13 cellular contexts compared by ENCODE assay signal in the genomic region with DNA sequence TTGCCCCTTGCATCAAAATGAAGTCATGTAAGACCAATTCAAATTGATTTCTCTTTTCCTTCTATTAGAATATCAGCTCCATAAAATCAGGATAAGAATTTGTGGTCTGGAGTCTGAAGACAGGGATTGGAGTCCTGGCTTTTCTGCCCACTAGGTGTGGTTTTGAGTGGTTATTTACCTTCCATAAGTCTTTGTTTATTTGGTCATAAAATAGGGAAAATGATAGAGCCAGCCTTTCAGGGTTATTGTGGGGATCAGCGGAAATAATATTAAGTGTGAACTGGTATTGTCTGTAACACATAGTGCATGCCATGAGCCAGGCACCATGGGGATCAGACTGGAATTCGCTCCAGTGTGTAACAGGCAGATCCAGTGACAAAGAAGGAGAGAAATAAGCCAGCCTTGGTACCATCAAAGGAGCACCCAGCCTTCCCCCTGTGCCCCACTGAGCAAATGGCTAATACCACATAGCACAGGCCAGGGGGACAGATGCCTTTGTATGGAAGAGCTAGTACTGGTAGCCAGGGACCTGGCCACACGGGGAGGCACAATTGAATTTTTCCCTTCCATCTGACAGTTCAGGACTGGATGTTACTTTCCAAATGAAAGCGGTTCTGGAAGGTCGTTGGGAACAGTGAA.
A peak's percentile ranks its signal among the peaks of the same experiment; 100 is the strongest.
DNase-seq lines count a peak whose midpoint lies in the region; ATAC-seq, FAIRE-seq and TF ChIP-seq lines count a peak whose summit lies in the region.
"Had no signal": no experiment of that assay in that cellular context is flagged by ENCODE, and none has a peak within 500 bp of the region (broad histone marks: within the 10 kb centered on the region; RNA-seq: fewer than 3 reads in every experiment).

No MANE protein-coding gene starts in this region.

- H2AFZ ChIP-seq in HCT116 (ENCODE audit: low read depth, low read length, poor library complexity, severe bottlenecking) = no peak overlapping the region

- intact Hi-C loops in HCT116 (cut with micrococcal nuclease) = no loop called here

- TF ChIP-seq POLR2A in HCT116 (IDR thresholded peaks at IDR 0.05; ENCODE audit: borderline replicate concordance, extremely low read depth, insufficient read depth, insufficient read length) (no peak), H54 (IDR thresholded peaks at IDR 0.05; ENCODE audit: low read depth, low read length) (no peak)

- DNase-seq in HCT116 (ENCODE audit: low read depth, low spot score) = no peak
- DNase-seq in astrocyte of the hippocampus (ENCODE audit: low read depth, low spot score) = peak; percentile 63
- peak; percentile 30 for DNase-seq in inferior parietal cortex (ENCODE audit: extremely low spot score)
- no peak for DNase-seq in activated gamma-delta T cell (lab: John Stamatoyannopoulos, UW)
- no peak for DNase-seq in H54 (ENCODE audit: insufficient read length, low spot score)
- no peak for DNase-seq in GM19240 (ENCODE audit: insufficient read length, low spot score)
- no peak for DNase-seq in stimulated activated CD4-positive, alpha-beta T cell treated with anti-CD3 and anti-CD28 coated beads, Interleukin-2, amount 100 ng/mL, for 24 hours
- DNase-seq: activated CD8-positive, alpha-beta T cell treated with anti-CD3 and anti-CD28 coated beads for 36 hours; activated naive CD8-positive, alpha-beta T cell treated with anti-CD3 and anti-CD28 coated beads, Interleukin-2, amount 50 U/mL, for 24 hours; NCI-H748 treated with DMSO at 0.1 percent for 48 hours; stimulated activated CD4-positive, alpha-beta T cell treated with anti-CD3 and anti-CD28 coated beads, Interleukin-4, amount 100 ng/mL, for 1 hour had no signal

- H3K4me2 ChIP-seq in HCT116 (ENCODE audit: low read length) = peak overlapping the region; percentile 58

- ATAC-seq in HCT116 = peak; percentile 38
- ATAC-seq: activated CD8-positive, alpha-beta T cell treated with anti-CD3 and anti-CD28 coated beads for 36 hours; activated naive CD8-positive, alpha-beta T cell treated with anti-CD3 and anti-CD28 coated beads, Interleukin-2, amount 50 U/mL, for 24 hours; GM12878 had no signal

- no peak for TF ChIP-seq RAD21 in HCT116 (IDR thresholded peaks at IDR 0.05; ENCODE audit: low read depth)

- H3K79me2 ChIP-seq in HCT116 (ENCODE audit: insufficient read depth, low read length) = no peaks in the 10 kb centered on the region

- no peaks in the 10 kb centered on the region for H3K36me3 ChIP-seq in HCT116 (ENCODE audit: control insufficient read depth in 1 of 2, insufficient read depth in 2 of 2, low read length in 2 of 2)
- H3K36me3 ChIP-seq in skeletal muscle tissue (ENCODE audit: control insufficient read depth in 3 of 3, insufficient read depth in 3 of 3, low read length in 3 of 3) = no peaks in the 10 kb centered on the region

- no peaks in the 10 kb centered on the region for H4K20me1 ChIP-seq in HCT116 (ENCODE audit: insufficient read depth)

- no TSS peak for BruUV-seq in HCT116 (replicated peaks; lab: Mats Ljungman, UMichigan)

- no peaks in the 10 kb centered on the region for H3K9me2 ChIP-seq in HCT116 (ENCODE audit: insufficient read depth)

- POLR2A ChIA-PET in HCT116 (lab: Charles Lee) = no interaction called here

- H3K4me3 ChIP-seq in HCT116 (replicated peaks in 1 of 2; ENCODE audit: low read depth in 1 of 2, low read length in 2 of 2) (no peak overlapping the region), skeletal muscle tissue (ENCODE audit: low read length in 3 of 3) (peak overlapping the region in 1 of 3 donors; percentile 47)
- H3K4me3 ChIP-seq: GM12878 had no signal

- peaks cover 11 to 20% of the 10 kb centered on the region in 2 experiments for H3K4me1 ChIP-seq in HCT116 (ENCODE audit: control insufficient read depth in 1 of 2, insufficient read depth in 2 of 2, low read length in 2 of 2)
- H3K4me1 ChIP-seq in skeletal muscle tissue (ENCODE audit: control insufficient read depth in 3 of 3, insufficient read depth in 3 of 3, low read length in 3 of 3) = peaks cover 46 to 77% (median 64%) of the 10 kb centered on the region in 3 donors

- FAIRE-seq in H54 (lab: Jason Lieb, UNC) = no peak
- FAIRE-seq: GM12878 had no signal

- TF ChIP-seq CTCF in HCT116 (IDR thresholded peaks at IDR 0.05 in 2 of 3, conservative IDR thresholded peaks at IDR 0.05 in 1 of 3; ENCODE audit: borderline replicate concordance in 1 of 3, insufficient read depth in 1 of 3, low read depth in 2 of 3, low read length in 2 of 3) = no peak

- no peak overlapping the region for H3K27ac ChIP-seq in HCT116 (ENCODE audit: low read depth, low read length)
- H3K27ac ChIP-seq in skeletal muscle tissue (ENCODE audit: low read depth, low read length) = peak overlapping the region; percentile 89

- CTCF ChIA-PET in HCT116 (lab: Charles Lee) = no interaction called here

- peaks cover 8% of the 10 kb centered on the region; the same call in 1 of the 2 replicates for H3K27me3 ChIP-seq in HCT116 (ENCODE audit: insufficient read depth, low read length)
- H3K27me3 ChIP-seq in skeletal muscle tissue (ENCODE audit: control insufficient read depth in 3 of 3, insufficient read depth in 3 of 3, low read length in 3 of 3) = no peaks in the 10 kb centered on the region

- RAD21 ChIA-PET in HCT116 (lab: Charles Lee; ENCODE audit: low non-redundant PET in 1 of 2, low total read pairs in 2 of 2, uncharacterized antibody in 2 of 2, unreplicated experiment in 2 of 2) = no interaction called here

- H3K9ac ChIP-seq in HCT116 (ENCODE audit: low read length) = no peak overlapping the region
- H3K9ac ChIP-seq in skeletal muscle tissue (ENCODE audit: low read depth in 1 of 3, low read length in 3 of 3) = peak overlapping the region; percentile 24 to 80 (median 48)

- H3K9me3 ChIP-seq in HCT116 (ENCODE audit: control insufficient read depth in 1 of 2, insufficient read depth in 1 of 2, low read depth in 1 of 2, low read length in 2 of 2) (no peaks in the 10 kb centered on the region), skeletal muscle tissue (ENCODE audit: control insufficient read depth in 3 of 3, low read length in 3 of 3) (no peaks in the 10 kb centered on the region)

TF ChIP-seq in HCT116, 20 proteins besides CTCF, POLR2A, EP300 and RAD21:
- TF ChIP-seq, protein P1, sequence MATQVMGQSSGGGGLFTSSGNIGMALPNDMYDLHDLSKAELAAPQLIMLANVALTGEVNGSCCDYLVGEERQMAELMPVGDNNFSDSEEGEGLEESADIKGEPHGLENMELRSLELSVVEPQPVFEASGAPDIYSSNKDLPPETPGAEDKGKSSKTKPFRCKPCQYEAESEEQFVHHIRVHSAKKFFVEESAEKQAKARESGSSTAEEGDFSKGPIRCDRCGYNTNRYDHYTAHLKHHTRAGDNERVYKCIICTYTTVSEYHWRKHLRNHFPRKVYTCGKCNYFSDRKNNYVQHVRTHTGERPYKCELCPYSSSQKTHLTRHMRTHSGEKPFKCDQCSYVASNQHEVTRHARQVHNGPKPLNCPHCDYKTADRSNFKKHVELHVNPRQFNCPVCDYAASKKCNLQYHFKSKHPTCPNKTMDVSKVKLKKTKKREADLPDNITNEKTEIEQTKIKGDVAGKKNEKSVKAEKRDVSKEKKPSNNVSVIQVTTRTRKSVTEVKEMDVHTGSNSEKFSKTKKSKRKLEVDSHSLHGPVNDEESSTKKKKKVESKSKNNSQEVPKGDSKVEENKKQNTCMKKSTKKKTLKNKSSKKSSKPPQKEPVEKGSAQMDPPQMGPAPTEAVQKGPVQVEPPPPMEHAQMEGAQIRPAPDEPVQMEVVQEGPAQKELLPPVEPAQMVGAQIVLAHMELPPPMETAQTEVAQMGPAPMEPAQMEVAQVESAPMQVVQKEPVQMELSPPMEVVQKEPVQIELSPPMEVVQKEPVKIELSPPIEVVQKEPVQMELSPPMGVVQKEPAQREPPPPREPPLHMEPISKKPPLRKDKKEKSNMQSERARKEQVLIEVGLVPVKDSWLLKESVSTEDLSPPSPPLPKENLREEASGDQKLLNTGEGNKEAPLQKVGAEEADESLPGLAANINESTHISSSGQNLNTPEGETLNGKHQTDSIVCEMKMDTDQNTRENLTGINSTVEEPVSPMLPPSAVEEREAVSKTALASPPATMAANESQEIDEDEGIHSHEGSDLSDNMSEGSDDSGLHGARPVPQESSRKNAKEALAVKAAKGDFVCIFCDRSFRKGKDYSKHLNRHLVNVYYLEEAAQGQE (IDR thresholded peaks at IDR 0.05; ENCODE audit: low read depth) = no peak

Comparison
In these comparisons a context has a peak if more than half of its experiments do, and no peak if none do; other contexts are left out.
1. DNase-seq: peak in astrocyte of the hippocampus (single experiment) and inferior parietal cortex (single experiment); none in HCT116 (single experiment), activated gamma-delta T cell (single experiment), H54 (single experiment), GM19240 (single experiment) and stimulated activated CD4-positive, alpha-beta T cell treated with anti-CD3 and anti-CD28 coated beads, Interleukin-2, amount 100 ng/mL, for 24 hours (0 of 2).